Comparison of ENCODE assay signal across 14 cellular contexts in the genomic region with DNA sequence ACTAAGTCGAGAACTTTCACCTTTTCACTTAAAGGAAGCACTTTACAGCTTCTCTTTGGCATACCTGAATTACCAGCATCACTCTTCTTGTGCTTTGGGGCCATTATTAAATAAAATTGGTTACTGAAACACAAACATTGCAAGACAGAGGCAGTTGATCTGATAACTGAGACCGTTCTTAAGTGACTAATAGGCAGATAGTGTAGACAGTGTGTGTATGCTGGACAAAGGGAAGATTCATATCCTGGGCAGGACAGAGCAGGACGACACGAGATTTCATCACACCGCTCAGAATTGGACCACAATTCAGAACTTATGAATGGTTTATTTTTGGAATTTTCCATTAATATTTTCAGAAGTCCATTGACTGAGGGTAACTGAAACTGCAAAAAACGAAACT.
A peak's percentile ranks its signal among the peaks of the same experiment; 100 is the strongest.
DNase-seq lines count a peak whose midpoint lies in the region; ATAC-seq and TF ChIP-seq lines count a peak whose summit lies in the region.
"Had no signal": no experiment of that assay in that cellular context is flagged by ENCODE, and none has a peak within 500 bp of the region (broad histone marks: within the 10 kb centered on the region; RNA-seq: fewer than 3 reads in every experiment).

No MANE protein-coding gene starts in this region.

- H3K9me3 Mint-ChIP-seq in nephron progenitor cell = no peaks in the 10 kb centered on the region
- H3K9me3 Mint-ChIP-seq: natural killer cell; stimulated activated naive CD8-positive, alpha-beta T cell treated with anti-CD3 and anti-CD28 coated beads, Interleukin-15, amount 100 ng/mL, for 72 hours had no signal

- H3K27ac Mint-ChIP-seq in nephron progenitor cell (peak overlapping the region; percentile 20), T-helper 17 cell (no peak overlapping the region)
- H3K27ac Mint-ChIP-seq: natural killer cell; stimulated activated naive CD8-positive, alpha-beta T cell treated with anti-CD3 and anti-CD28 coated beads, Interleukin-15, amount 100 ng/mL, for 72 hours had no signal

- H3K36me3 Mint-ChIP-seq in nephron progenitor cell (ENCODE audit: low read depth) = peaks cover 19% of the 10 kb centered on the region
- H3K36me3 Mint-ChIP-seq in T-helper 17 cell (ENCODE audit: low read depth) = no peaks in the 10 kb centered on the region
- H3K36me3 Mint-ChIP-seq: natural killer cell had no signal

- TF ChIP-seq CTCF in nephron progenitor cell (IDR thresholded peaks at IDR 0.05) = no peak

- no peak for ATAC-seq in T-helper 17 cell
- ATAC-seq: natural killer cell; stimulated activated naive CD8-positive, alpha-beta T cell treated with anti-CD3 and anti-CD28 coated beads, Interleukin-15, amount 100 ng/mL, for 72 hours had no signal

- DNase-seq in G401 (ENCODE audit: low spot score) (peak; percentile 49), SK-N-DZ (ENCODE audit: low spot score) (peak; percentile 44), erythroblast (lab: John Stamatoyannopoulos, UW) (peak; percentile 6 to 49), nephron progenitor cell (no peak), amniotic stem cell (lab: John Stamatoyannopoulos, UW) (no peak), T-helper 17 cell (no peak), NCI-H774 (lab: John Stamatoyannopoulos, UW) (no peak), cerebellar nuclear complex (lab: John Stamatoyannopoulos, UW) (no peak)
- DNase-seq: DMS79; glutamatergic neuron; natural killer cell; NCI-H69; SHP77 treated with DMSO at 0.1 percent for 48 hours; stimulated activated naive CD8-positive, alpha-beta T cell treated with anti-CD3 and anti-CD28 coated beads, Interleukin-15, amount 100 ng/mL, for 72 hours had no signal

- in situ Hi-C loops in G401 (cut with HindIII; ENCODE audit: low sequenced_read_pairs) = no loop called here

- H3K4me1 Mint-ChIP-seq in nephron progenitor cell = peaks cover 48% of the 10 kb centered on the region
- H3K4me1 Mint-ChIP-seq in T-helper 17 cell = no peaks in the 10 kb centered on the region
- H3K4me1 Mint-ChIP-seq: natural killer cell; stimulated activated naive CD8-positive, alpha-beta T cell treated with anti-CD3 and anti-CD28 coated beads, Interleukin-15, amount 100 ng/mL, for 72 hours had no signal

- H3K27me3 Mint-ChIP-seq in nephron progenitor cell (ENCODE audit: low read depth, poor library complexity) (peaks cover 4% of the 10 kb centered on the region), T-helper 17 cell (peaks cover 38% of the 10 kb centered on the region)

- no peak for TF ChIP-seq POLR2A in erythroblast (IDR thresholded peaks at IDR 0.05; ENCODE audit: low read length)

- H3K4me3 Mint-ChIP-seq in nephron progenitor cell = no peak overlapping the region
- H3K4me3 Mint-ChIP-seq in T-helper 17 cell = no peak overlapping the region
- H3K4me3 Mint-ChIP-seq: natural killer cell; stimulated activated naive CD8-positive, alpha-beta T cell treated with anti-CD3 and anti-CD28 coated beads, Interleukin-15, amount 100 ng/mL, for 72 hours had no signal

- no peaks in the 10 kb centered on the region for H3K9me3 ChIP-seq in T-helper 17 cell (ENCODE audit: control insufficient read depth, low read length, poor library complexity, severe bottlenecking)

Comparison
In these comparisons a context has a peak if more than half of its experiments do, and no peak if none do; other contexts are left out.
1. DNase-seq: peak in G401 (single experiment), SK-N-DZ (single experiment) and erythroblast (2 of 2); none in nephron progenitor cell (single experiment), amniotic stem cell (single experiment), T-helper 17 cell (0 of 3), NCI-H774 (single experiment) and cerebellar nuclear complex (0 of 2).